Comparison of ENCODE assay signal across 8 cellular contexts in genomic region chr15:82646250-82647044, GRCh38. TPM values are rescaled to one million over a fixed set of nuclear protein-coding genes. Genes with fewer than 3 reads are reported as not detected.
DNase-seq lines count a peak whose midpoint lies in the region; ATAC-seq and TF ChIP-seq lines count a peak whose summit lies in the region.

No MANE protein-coding gene starts in this region.

- no peak overlapping the region for H3K27ac Mint-ChIP-seq in glutamatergic neuron (ENCODE audit: unreplicated experiment)

- H3K36me3 ChIP-seq in NT2/D1 (ENCODE audit: insufficient read depth, insufficient read length, low read length), result no peaks in the 10 kb centered on the region
- no peaks in the 10 kb centered on the region for H3K36me3 ChIP-seq in skeletal muscle satellite cell (ENCODE audit: insufficient read depth, low read length)
- H3K36me3 ChIP-seq in mucosa of descending colon (ENCODE audit: low read depth), result no peaks in the 10 kb centered on the region

- H3K4me1 Mint-ChIP-seq in glutamatergic neuron (ENCODE audit: low read depth, unreplicated experiment), result peaks cover 18% of the 10 kb centered on the region

- intact Hi-C loops in mucosa of descending colon (cut with DNase I, micrococcal nuclease), result no loop called here

- ATAC-seq in mucosa of descending colon, result no peak
- ATAC-seq in HG03039 (IDR thresholded peaks at IDR 0.05; ENCODE audit: unreplicated experiment), result no peak
- ATAC-seq in GM18861 (IDR thresholded peaks at IDR 0.05; ENCODE audit: unreplicated experiment), result no peak

- peaks cover 2% of the 10 kb centered on the region for H3K9me3 Mint-ChIP-seq in glutamatergic neuron (ENCODE audit: unreplicated experiment)

- DNase-seq in HUDEP-2 (lab: John Stamatoyannopoulos, UW; ENCODE audit: unreplicated experiment in 76 of 76) (peak in 66 of 76 experiments; percentile 9 to 73 (median 52)), NT2/D1 (ENCODE audit: low read depth, low spot score) (no peak), glutamatergic neuron (peak; percentile 57), NCI-H2227 (lab: John Stamatoyannopoulos, UW; ENCODE audit: unreplicated experiment) (no peak), mucosa of descending colon (no peak)

- peak overlapping the region; percentile 87 for H3K4me2 ChIP-seq in skeletal muscle satellite cell (ENCODE audit: low read length)

- H3K27me3 ChIP-seq in NT2/D1 (ENCODE audit: insufficient read depth, insufficient read length) (peaks cover 39% of the 10 kb centered on the region), skeletal muscle satellite cell (ENCODE audit: control insufficient read depth, insufficient read depth, low read length) (peaks cover 71% of the 10 kb centered on the region)

- H3K27me3 Mint-ChIP-seq in glutamatergic neuron (ENCODE audit: unreplicated experiment), result peaks cover 12% of the 10 kb centered on the region

- H3K4me1 ChIP-seq in NT2/D1 (ENCODE audit: insufficient read depth, insufficient read length) (peaks cover 13% of the 10 kb centered on the region), skeletal muscle satellite cell (ENCODE audit: control insufficient read depth, insufficient read depth, low read length) (peaks cover 6% of the 10 kb centered on the region), mucosa of descending colon (ENCODE audit: low read depth) (peaks cover 8% of the 10 kb centered on the region)

- peaks cover 5% of the 10 kb centered on the region; the same call in 1 of the 2 replicates for H3K9me3 ChIP-seq in NT2/D1 (ENCODE audit: insufficient read depth, low read length)
- H3K9me3 ChIP-seq in skeletal muscle satellite cell (replicated peaks; ENCODE audit: low read length), result peaks cover 4% of the 10 kb centered on the region
- no peaks in the 10 kb centered on the region for H3K9me3 ChIP-seq in mucosa of descending colon

- H3K9ac ChIP-seq in NT2/D1 (ENCODE audit: insufficient read length, low read depth), result no peak overlapping the region
- no peak overlapping the region for H3K9ac ChIP-seq in skeletal muscle satellite cell (ENCODE audit: low read depth, low read length)

- TF ChIP-seq CTCF in glutamatergic neuron (IDR thresholded peaks at IDR 0.05; ENCODE audit: partially characterized antibody, unreplicated experiment) (no peak), mucosa of descending colon (IDR thresholded peaks at IDR 0.05) (no peak)

- no peaks in the 10 kb centered on the region for H3K36me3 Mint-ChIP-seq in glutamatergic neuron (ENCODE audit: unreplicated experiment)

- H3K4me3 ChIP-seq in NT2/D1 (ENCODE audit: insufficient read length, low read depth) (peak overlapping the region; percentile 2), skeletal muscle satellite cell (ENCODE audit: low read length) (no peak overlapping the region), mucosa of descending colon (no peak overlapping the region)

- H3K4me3 Mint-ChIP-seq in glutamatergic neuron (ENCODE audit: unreplicated experiment), result peak overlapping the region; percentile 82

RNA-seq across cellular contexts. Expression of gene CPEB1, which starts 0.7 kb away (rescaled TPM):
- 15.2 TPM for total RNA-seq in glutamatergic neuron (ENCODE audit: unreplicated experiment)
- 7.1 and 13.5 TPM in 2 replicates for total RNA-seq in skeletal muscle satellite cell (2012; rRNA removed)
- 10 to 100 TPM in 1 of 3 donors, 1 to 10 TPM in 1, under 1 TPM in 1; 0.61 to 11.8 (median 1.4) TPM for total RNA-seq in mucosa of descending colon

Comparison
In these comparisons a context has a peak if more than half of its experiments do, and no peak if none do; other contexts are left out.
1. DNase-seq: peak in HUDEP-2 (66 of 76) and glutamatergic neuron (single experiment); none in NT2/D1 (single experiment), NCI-H2227 (single experiment) and mucosa of descending colon (0 of 3).